ENCODE assay signal across 8 cellular contexts in the genomic region with DNA sequence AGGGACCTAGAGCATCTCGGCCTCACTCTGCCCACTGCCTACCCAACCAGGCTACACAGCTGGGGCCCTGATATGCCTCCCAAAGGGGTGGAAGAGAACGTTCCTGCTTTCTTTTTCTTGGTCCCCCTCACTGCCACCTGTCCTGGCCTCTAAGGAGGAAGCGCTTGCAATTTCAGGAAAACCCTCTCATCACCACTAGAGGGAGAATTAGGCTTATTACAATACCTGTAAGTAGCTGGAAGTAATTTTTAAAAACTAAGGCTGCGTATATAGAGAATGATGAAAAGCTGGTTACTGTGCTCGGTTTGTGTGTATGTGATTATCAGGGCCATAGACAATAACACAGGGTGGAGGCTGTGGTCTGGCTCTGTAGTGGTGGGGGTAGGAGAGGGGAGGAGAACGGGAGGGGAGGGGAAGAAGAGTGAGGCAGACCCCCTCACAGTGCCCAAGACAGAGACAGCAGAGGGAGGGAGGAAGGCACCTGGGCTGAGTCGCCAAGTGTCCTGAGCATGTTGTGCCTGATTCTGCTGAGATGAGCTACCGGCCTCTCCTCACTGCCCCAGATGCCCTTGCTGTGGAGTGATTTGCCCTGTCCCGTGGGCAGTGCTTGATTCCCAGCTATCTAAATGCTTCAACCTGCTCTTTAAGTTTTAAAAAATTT.
DNase-seq lines count a peak whose midpoint lies in the region; ATAC-seq and TF ChIP-seq lines count a peak whose summit lies in the region.

No MANE protein-coding gene starts in this region.

- ATAC-seq in GM19351 (IDR thresholded peaks at IDR 0.05; ENCODE audit: unreplicated experiment) (no peak), GM21786 (IDR thresholded peaks at IDR 0.05; ENCODE audit: unreplicated experiment) (no peak), HG03097 (IDR thresholded peaks at IDR 0.05; ENCODE audit: low FRiP score, unreplicated experiment) (no peak)

- in situ Hi-C loops in KBM-7 (cut with MboI; ENCODE audit: low pct_unique_long_range_greater_than_20kb, low sequenced_read_pairs) = no loop called here
- in situ Hi-C loops in GM13976 (cut with MboI; ENCODE audit: low sequenced_read_pairs, unreplicated experiment) = no loop called here

- peak; percentile 10 for DNase-seq in COLO668 (lab: John Stamatoyannopoulos, UW; ENCODE audit: unreplicated experiment)
- DNase-seq in KBM-7 = peak; percentile 20
- peak; percentile 19 for DNase-seq in SHP77 treated with DMSO at 0.1 percent for 48 hours (lab: John Stamatoyannopoulos, UW)
- DNase-seq in kidney tubule cell (ENCODE audit: low spot score) = peak; percentile 47
- DNase-seq in GM13976 (ENCODE audit: low spot score) = no peak

- no peak for TF ChIP-seq CTCF in GM13976 (IDR thresholded peaks at IDR 0.05; ENCODE audit: borderline replicate concordance, control extremely low read depth, extremely low read depth, insufficient read depth, missing control alignments)
